In the genomic region with DNA sequence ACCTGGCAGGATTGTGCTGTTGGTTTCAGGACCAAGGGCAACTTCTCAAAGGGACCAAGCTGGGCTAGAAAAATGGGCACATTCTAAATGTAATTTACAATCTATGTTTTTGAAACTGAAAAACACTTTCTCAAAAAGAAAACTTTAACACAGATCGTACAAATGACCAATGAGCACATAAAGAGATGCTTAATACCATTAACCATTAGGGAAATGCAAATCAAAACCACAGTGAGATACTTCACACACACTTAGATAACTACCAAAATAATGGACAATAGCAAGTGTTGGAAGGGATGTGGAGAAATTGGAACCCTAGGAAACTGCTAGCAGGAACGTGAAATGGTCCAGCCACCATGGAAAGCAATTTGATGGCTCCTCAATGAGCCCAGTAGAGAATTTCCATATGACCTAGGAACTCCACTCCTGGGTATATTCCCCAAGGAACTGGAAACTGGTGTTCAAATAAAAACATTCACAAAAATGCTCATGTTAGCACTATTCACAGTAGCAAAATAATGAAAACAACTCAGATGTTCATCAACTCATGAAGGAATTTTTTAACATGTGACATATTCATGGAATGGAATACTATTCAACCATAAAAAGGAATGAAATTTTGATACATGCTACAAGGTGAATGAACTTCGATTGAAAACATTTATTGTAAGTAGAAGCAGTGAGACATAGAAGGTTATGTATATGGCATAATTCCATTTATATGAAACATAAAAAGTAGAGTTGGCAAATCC, we compare ENCODE assay signal across 33 cellular contexts.
"Had no signal": no experiment of that assay in that cellular context is flagged by ENCODE, and none has a peak within 500 bp of the region (broad histone marks: within the 10 kb centered on the region; RNA-seq: fewer than 3 reads in every experiment).

No MANE protein-coding gene starts in this region.

- ATAC-seq: activated CD8-positive, alpha-beta T cell treated with anti-CD3 and anti-CD28 coated beads for 36 hours; activated T-cell treated with anti-CD3 and anti-CD28 coated beads, Interleukin-2, amount 50 U/mL, for 72 hours; activated T-helper 17 cell treated with anti-CD3 and anti-CD28 coated beads, Interleukin-2, amount 50 U/mL, for 72 hours; SK-N-SH treated with all-trans-retinoic acid at 6 μM for 48 hours; T-cell; T-helper 17 cell had no signal

- H3K27me3 ChIP-seq: brain microvascular endothelial cell, Peyer's patch had no signal

- H3K36me3 ChIP-seq: brain microvascular endothelial cell, Peyer's patch, WERI-Rb-1 had no signal

- H3K4me3 ChIP-seq: Peyer's patch had no signal

- FAIRE-seq: colon had no signal

- H3K9me3 ChIP-seq: Peyer's patch had no signal

- H3K27ac ChIP-seq: brain microvascular endothelial cell, Peyer's patch, RWPE1, WERI-Rb-1 had no signal

- H3K4me1 ChIP-seq: Peyer's patch had no signal

- DNase-seq: activated CD4-positive, alpha-beta T cell treated with anti-CD3 and anti-CD28 coated beads for 1 hour; activated CD4-positive, alpha-beta T cell treated with anti-CD3 and anti-CD28 coated beads, Interleukin-2, amount 10 ng/mL, durations not matched to agents 24 days and 14 days; activated CD4-positive, alpha-beta T cell treated with anti-CD3 and anti-CD28 coated beads, Interleukin-2, amount 50 U/mL, for 4 hours; activated CD4-positive, CD25-positive, alpha-beta regulatory T cell; activated CD8-positive, alpha-beta T cell treated with anti-CD3 and anti-CD28 coated beads for 36 hours; activated effector memory CD4-positive, alpha-beta T cell treated with anti-CD3 and anti-CD28 coated beads, Interleukin-2, amount 50 U/mL, for 16 hours; activated naive CD4-positive, alpha-beta T cell; activated naive CD4-positive, alpha-beta T cell treated with anti-CD3 and anti-CD28 coated beads, Interleukin-2, amount 50 U/mL, for 16 hours; activated naive CD8-positive, alpha-beta T cell treated with anti-CD3 and anti-CD28 coated beads for 36 hours; activated T-cell treated with anti-CD3 and anti-CD28 coated beads, Interleukin-2, amount 50 U/mL, for 1 hour; activated T-cell treated with anti-CD3 and anti-CD28 coated beads, Interleukin-2, amount 50 U/mL, for 72 hours; amniotic stem cell; aorta; brain microvascular endothelial cell; central memory CD4-positive, alpha-beta T cell; NCI-H1092 treated with DMSO at 0.1 percent for 48 hours; NCI-H1417; NCI-H146; NCI-H187; NCI-H2081; NCI-H2171 treated with DMSO at 0.1 percent for 48 hours; NCI-H2227 treated with DMSO at 0.1 percent for 48 hours; NCI-H446 treated with DMSO at 0.1 percent for 48 hours; NCI-H69; NCI-H82; Peyer's patch; T-cell; T-helper 17 cell; WERI-Rb-1 had no signal
